In genomic region chr5:76524872-76525271, GRCh38 we compare ENCODE assay signal across 1 cellular context.
TF ChIP-seq lines count a peak whose summit lies in the region.

No MANE protein-coding gene starts in this region.

TF ChIP-seq in H1, 55 proteins besides CTCF, POLR2A, EP300 and RAD21 (continued from another document):
- TF ChIP-seq CBX5 (IDR thresholded peaks at IDR 0.05; ENCODE audit: low read depth, low read length): no peak
- TF ChIP-seq EZH2 (IDR thresholded peaks at IDR 0.05; ENCODE audit: low read depth, low read length, severe bottlenecking): no peak
- TF ChIP-seq BRCA1 (IDR thresholded peaks at IDR 0.05; ENCODE audit: low read depth, low read length): no peak
- no peak for TF ChIP-seq SP2 (IDR thresholded peaks at IDR 0.05; ENCODE audit: low read length)
- no peak for TF ChIP-seq HDAC2 (IDR thresholded peaks at IDR 0.05; ENCODE audit: borderline replicate concordance in 1 of 2, low read depth in 2 of 2, low read length in 2 of 2)
- TF ChIP-seq ASH2L (IDR thresholded peaks at IDR 0.05; ENCODE audit: low read length): no peak
- TF ChIP-seq BACH1 (IDR thresholded peaks at IDR 0.05; ENCODE audit: low read length): no peak
- no peak for TF ChIP-seq YY1 (IDR thresholded peaks at IDR 0.05; ENCODE audit: low read depth, low read length)
- TF ChIP-seq GABPA (IDR thresholded peaks at IDR 0.05; ENCODE audit: borderline replicate concordance, insufficient read depth, low read length): no peak
- no peak for TF ChIP-seq SUZ12 (IDR thresholded peaks at IDR 0.05; ENCODE audit: low read length)
- TF ChIP-seq MAFK (IDR thresholded peaks at IDR 0.05; ENCODE audit: low read depth, low read length): no peak
- no peak for TF ChIP-seq SIX5 (IDR thresholded peaks at IDR 0.05; ENCODE audit: low read depth, low read length)
- TF ChIP-seq SP4 (IDR thresholded peaks at IDR 0.05; ENCODE audit: low read length): no peak
- no peak for TF ChIP-seq RBBP5 (IDR thresholded peaks at IDR 0.05; ENCODE audit: borderline replicate concordance, low read depth, low read length)
